8 cellular contexts compared by ENCODE assay signal in the genomic region with DNA sequence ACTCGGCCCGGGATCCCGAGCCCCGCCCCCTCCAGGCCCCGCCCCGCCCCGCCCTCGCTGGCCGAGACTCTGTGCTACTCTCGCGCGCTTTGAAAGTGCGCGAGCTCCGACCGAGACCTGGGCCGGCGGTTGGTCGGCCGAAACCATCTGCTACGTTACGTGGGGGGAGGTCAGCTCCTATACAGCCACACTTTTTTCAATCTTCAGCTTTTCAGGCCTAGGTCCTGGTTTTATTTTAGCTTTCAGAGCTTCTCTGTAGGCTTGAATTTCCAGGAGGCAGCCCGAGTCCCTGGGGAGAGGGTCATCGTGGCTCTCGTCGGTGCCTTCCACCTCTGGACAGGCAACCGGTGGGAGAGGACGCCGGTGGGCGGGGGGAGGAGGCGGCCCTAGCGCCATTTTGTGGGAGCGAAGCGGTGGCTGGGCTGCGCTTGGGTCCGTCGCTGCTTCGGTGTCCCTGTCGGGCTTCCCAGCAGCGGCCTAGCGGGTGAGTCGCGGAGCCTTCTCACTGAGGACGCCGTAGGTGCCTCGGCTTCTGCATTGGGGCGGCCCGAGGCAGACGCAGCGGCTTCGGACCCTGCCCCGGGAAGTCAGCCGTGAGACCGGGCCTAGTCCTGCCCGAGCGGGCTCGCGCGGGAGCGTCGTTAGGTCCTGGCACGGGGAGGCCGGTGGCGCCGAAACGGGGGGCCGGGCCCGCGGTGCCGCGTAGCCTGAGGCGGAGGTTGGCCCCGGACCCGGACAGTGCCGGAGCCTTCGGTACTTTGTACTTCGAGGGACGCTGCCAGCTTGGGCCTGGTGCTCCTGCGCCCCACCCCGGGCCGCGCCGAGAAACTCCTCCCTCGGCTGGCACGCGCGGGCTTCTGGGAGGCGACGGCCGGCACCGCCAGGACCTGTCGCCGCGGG. TPM values are rescaled to one million over a fixed set of nuclear protein-coding genes. Genes with fewer than 3 reads are reported as not detected.
DNase-seq lines count a peak whose midpoint lies in the region; ATAC-seq and TF ChIP-seq lines count a peak whose summit lies in the region.

A gene (plus strand): TSS at position 395 of the 900 bp plus-strand sequence. CDS start 1,074 bp downstream, outside the sequence.

- H3K4me1 Mint-ChIP-seq in activated naive CD4-positive, alpha-beta T cell treated with anti-CD3 and anti-CD28 coated beads for 36 hours (ENCODE audit: low read depth) = peaks cover 29% of the 10 kb centered on the region

- no peaks in the 10 kb centered on the region for H3K27me3 ChIP-seq in gastroesophageal sphincter

- no peaks in the 10 kb centered on the region for H3K27me3 Mint-ChIP-seq in activated naive CD4-positive, alpha-beta T cell treated with anti-CD3 and anti-CD28 coated beads for 36 hours (ENCODE audit: low read depth)

- no peaks in the 10 kb centered on the region for H3K9me3 ChIP-seq in gastroesophageal sphincter

- peak; percentile 84 for DNase-seq in GM04504 (ENCODE audit: low read depth)
- peak; percentile 66 for DNase-seq in HFF-Myc (ENCODE audit: extremely low read depth, low read depth)
- DNase-seq in MV-4-11 (lab: John Stamatoyannopoulos, UW) = peak; percentile 82
- DNase-seq in SK-N-DZ (ENCODE audit: low spot score) = peak; percentile 87
- DNase-seq in activated naive CD4-positive, alpha-beta T cell treated with anti-CD3 and anti-CD28 coated beads for 36 hours = peak; percentile 92
- peak; percentile 35 for DNase-seq in non-pigmented ciliary epithelial cell (ENCODE audit: low read depth)
- peak; percentile 62 to 98 (median 88) for DNase-seq in substantia nigra (lab: John Stamatoyannopoulos, UW)

- no peak for TF ChIP-seq CTCF in HFF-Myc (IDR thresholded peaks at IDR 0.05; ENCODE audit: low read depth, low read length, missing control alignments)
- TF ChIP-seq CTCF in gastroesophageal sphincter (IDR thresholded peaks at IDR 0.05) = no peak

- H3K4me3 ChIP-seq in HFF-Myc (replicated peaks; ENCODE audit: low read depth, low read length) = peak within 1 kb of the TSS; percentile 90
- peak within 1 kb of the TSS; percentile 72 to 96 for H3K4me3 ChIP-seq in gastroesophageal sphincter

- H3K36me3 ChIP-seq in gastroesophageal sphincter = peaks cover 0 to 41% of the 10 kb centered on the region in 2 donors

- H3K27ac Mint-ChIP-seq in activated naive CD4-positive, alpha-beta T cell treated with anti-CD3 and anti-CD28 coated beads for 36 hours = peak within 1 kb of the TSS; percentile 98

- H3K4me3 Mint-ChIP-seq in activated naive CD4-positive, alpha-beta T cell treated with anti-CD3 and anti-CD28 coated beads for 36 hours = peak within 1 kb of the TSS; percentile 88

- H3K36me3 Mint-ChIP-seq in activated naive CD4-positive, alpha-beta T cell treated with anti-CD3 and anti-CD28 coated beads for 36 hours (ENCODE audit: low read depth) = peaks cover 26% of the 10 kb centered on the region

- peak within 1 kb of the TSS; percentile 92 to 98 (median 96) for H3K27ac ChIP-seq in gastroesophageal sphincter
- H3K27ac ChIP-seq in substantia nigra (ENCODE audit: low read depth, low read length, poor library complexity, severe bottlenecking) = peak within 1 kb of the TSS; percentile 91

- no peak for TF ChIP-seq EP300 in gastroesophageal sphincter (IDR thresholded peaks at IDR 0.05)

- peak; percentile 87 to 92 for TF ChIP-seq POLR2A in gastroesophageal sphincter (IDR thresholded peaks at IDR 0.05)

- peak; percentile 95 for ATAC-seq in gastroesophageal sphincter

- intact Hi-C loops in activated naive CD4-positive, alpha-beta T cell treated with anti-CD3 and anti-CD28 coated beads for 36 hours (cut with micrococcal nuclease) = loop anchor here (1.0 to 5.0 kb wide), 5 partner anchors 48 to 980 kb away; a partner anchor contains a TSS

- WGBS in gastroesophageal sphincter (ENCODE audit: low coverage in 1 of 2), 2 donors = 20% methylated on average over 1 of the region's 94 CpGs; no CpG with 5 or more reads in 1 of the 2 donors

- CTCF ChIA-PET in activated naive CD4-positive, alpha-beta T cell treated with anti-CD3 and anti-CD28 coated beads for 36 hours (lab: Charles Lee) = interaction anchor here (2.5 kb wide), 1 partner anchor 25 kb away, joined by 8 read pairs; no protein-coding TSS in a partner anchor

- H3K9me3 Mint-ChIP-seq in activated naive CD4-positive, alpha-beta T cell treated with anti-CD3 and anti-CD28 coated beads for 36 hours = no peaks in the 10 kb centered on the region

- H3K4me1 ChIP-seq in gastroesophageal sphincter = peaks cover 4 to 53% (median 20%) of the 10 kb centered on the region in 3 donors

RNA-seq across cellular contexts. Expression of the gene that starts here (rescaled TPM):
- 49.6 and 68.2 TPM in 2 replicates for polyA plus RNA-seq in SK-N-DZ (2014; cell fraction: cytosol; rRNA removed)
- polyA plus RNA-seq in SK-N-DZ (2014; cell fraction: nucleus; rRNA removed) = 90.3 and 258 TPM in 2 replicates
- 100 to 1,000 TPM; 158 to 159 TPM for total RNA-seq in activated naive CD4-positive, alpha-beta T cell treated with anti-CD3 and anti-CD28 coated beads for 36 hours
- total RNA-seq in gastroesophageal sphincter = 100 to 1,000 TPM in 3 of 4 donors, 10 to 100 TPM in 1; 60.3 to 170 (median 112) TPM

Comparison
In these comparisons a context has a peak if more than half of its experiments do, and no peak if none do; other contexts are left out.
1. Peak in every context shown above with its lines: DNase-seq, ATAC-seq, H3K4me3 ChIP-seq and H3K27ac ChIP-seq.
2. DNase-seq: peak in every context shown above with its lines; median percentile 92 in activated naive CD4-positive, alpha-beta T cell treated with anti-CD3 and anti-CD28 coated beads for 36 hours; 88 in substantia nigra; 87 in SK-N-DZ; 84 in GM04504; 82 in MV-4-11; 66 in HFF-Myc; 35 in non-pigmented ciliary epithelial cell.